In genomic region chr16:87382023-87382785, GRCh38 we compare ENCODE assay signal across 1 cellular context.
A peak's percentile ranks its signal among the peaks of the same experiment; 100 is the strongest.
TF ChIP-seq lines count a peak whose summit lies in the region.

No MANE protein-coding gene starts in this region.

TF ChIP-seq in HepG2, 621 proteins besides CTCF, POLR2A, EP300 and RAD21 (continued from another document and continues in another):
- TF ChIP-seq HNRNPK (IDR thresholded peaks at IDR 0.05; ENCODE audit: low read depth, low read length, poor library complexity, severe bottlenecking) = peak; percentile 14
- TF ChIP-seq MLX (CRISPR knock-in tag; IDR thresholded peaks at IDR 0.05) = peak; percentile 91
- TF ChIP-seq PHF21A (CRISPR knock-in tag; IDR thresholded peaks at IDR 0.05) = peak; percentile 92
- no peak for TF ChIP-seq RAD51 (IDR thresholded peaks at IDR 0.05; ENCODE audit: borderline replicate concordance)
- no peak for TF ChIP-seq ZFYVE20 (CRISPR knock-in tag; IDR thresholded peaks at IDR 0.05; ENCODE audit: borderline replicate concordance, low read depth)
- no peak for TF ChIP-seq ZNF432 (CRISPR knock-in tag; IDR thresholded peaks at IDR 0.05; ENCODE audit: borderline replicate concordance)
- no peak for TF ChIP-seq ZNF850 (CRISPR knock-in tag; conservative IDR thresholded peaks at IDR 0.05)
- TF ChIP-seq, protein P1, sequence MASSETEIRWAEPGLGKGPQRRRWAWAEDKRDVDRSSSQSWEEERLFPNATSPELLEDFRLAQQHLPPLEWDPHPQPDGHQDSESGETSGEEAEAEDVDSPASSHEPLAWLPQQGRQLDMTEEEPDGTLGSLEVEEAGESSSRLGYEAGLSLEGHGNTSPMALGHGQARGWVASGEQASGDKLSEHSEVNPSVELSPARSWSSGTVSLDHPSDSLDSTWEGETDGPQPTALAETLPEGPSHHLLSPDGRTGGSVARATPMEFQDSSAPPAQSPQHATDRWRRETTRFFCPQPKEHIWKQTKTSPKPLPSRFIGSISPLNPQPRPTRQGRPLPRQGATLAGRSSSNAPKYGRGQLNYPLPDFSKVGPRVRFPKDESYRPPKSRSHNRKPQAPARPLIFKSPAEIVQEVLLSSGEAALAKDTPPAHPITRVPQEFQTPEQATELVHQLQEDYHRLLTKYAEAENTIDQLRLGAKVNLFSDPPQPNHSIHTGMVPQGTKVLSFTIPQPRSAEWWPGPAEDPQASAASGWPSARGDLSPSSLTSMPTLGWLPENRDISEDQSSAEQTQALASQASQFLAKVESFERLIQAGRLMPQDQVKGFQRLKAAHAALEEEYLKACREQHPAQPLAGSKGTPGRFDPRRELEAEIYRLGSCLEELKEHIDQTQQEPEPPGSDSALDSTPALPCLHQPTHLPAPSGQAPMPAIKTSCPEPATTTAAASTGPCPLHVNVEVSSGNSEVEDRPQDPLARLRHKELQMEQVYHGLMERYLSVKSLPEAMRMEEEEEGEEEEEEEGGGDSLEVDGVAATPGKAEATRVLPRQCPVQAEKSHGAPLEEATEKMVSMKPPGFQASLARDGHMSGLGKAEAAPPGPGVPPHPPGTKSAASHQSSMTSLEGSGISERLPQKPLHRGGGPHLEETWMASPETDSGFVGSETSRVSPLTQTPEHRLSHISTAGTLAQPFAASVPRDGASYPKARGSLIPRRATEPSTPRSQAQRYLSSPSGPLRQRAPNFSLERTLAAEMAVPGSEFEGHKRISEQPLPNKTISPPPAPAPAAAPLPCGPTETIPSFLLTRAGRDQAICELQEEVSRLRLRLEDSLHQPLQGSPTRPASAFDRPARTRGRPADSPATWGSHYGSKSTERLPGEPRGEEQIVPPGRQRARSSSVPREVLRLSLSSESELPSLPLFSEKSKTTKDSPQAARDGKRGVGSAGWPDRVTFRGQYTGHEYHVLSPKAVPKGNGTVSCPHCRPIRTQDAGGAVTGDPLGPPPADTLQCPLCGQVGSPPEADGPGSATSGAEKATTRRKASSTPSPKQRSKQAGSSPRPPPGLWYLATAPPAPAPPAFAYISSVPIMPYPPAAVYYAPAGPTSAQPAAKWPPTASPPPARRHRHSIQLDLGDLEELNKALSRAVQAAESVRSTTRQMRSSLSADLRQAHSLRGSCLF (CRISPR knock-in tag; IDR thresholded peaks at IDR 0.05; ENCODE audit: borderline replicate concordance) = no peak
- peak; percentile 34; the same call in 1 of the 2 replicates for TF ChIP-seq ZZZ3 (CRISPR knock-in tag; IDR thresholded peaks at IDR 0.05; ENCODE audit: borderline replicate concordance)
- TF ChIP-seq ZNF589 (CRISPR knock-in tag; conservative IDR thresholded peaks at IDR 0.05) = 0 out of 2 replicates have a peak, but pooled peaks have one; percentile 25
- peak; percentile 32; the same call in 1 of the 2 replicates for TF ChIP-seq AKAP8 (CRISPR knock-in tag; IDR thresholded peaks at IDR 0.05)
- TF ChIP-seq RXRB (CRISPR knock-in tag; IDR thresholded peaks at IDR 0.05; ENCODE audit: borderline replicate concordance) = peak; percentile 98
- TF ChIP-seq ESRRA (CRISPR knock-in tag; IDR thresholded peaks at IDR 0.05; ENCODE audit: low read depth) = peak; percentile 79
- TF ChIP-seq HDAC2 (CRISPR knock-in tag; IDR thresholded peaks at IDR 0.05) = peak; percentile 93
- peak; percentile 61; the same call in 1 of the 2 replicates for TF ChIP-seq AHR (CRISPR knock-in tag; IDR thresholded peaks at IDR 0.05)
- TF ChIP-seq, protein P2, sequence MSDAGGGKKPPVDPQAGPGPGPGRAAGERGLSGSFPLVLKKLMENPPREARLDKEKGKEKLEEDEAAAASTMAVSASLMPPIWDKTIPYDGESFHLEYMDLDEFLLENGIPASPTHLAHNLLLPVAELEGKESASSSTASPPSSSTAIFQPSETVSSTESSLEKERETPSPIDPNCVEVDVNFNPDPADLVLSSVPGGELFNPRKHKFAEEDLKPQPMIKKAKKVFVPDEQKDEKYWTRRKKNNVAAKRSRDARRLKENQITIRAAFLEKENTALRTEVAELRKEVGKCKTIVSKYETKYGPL (CRISPR knock-in tag; IDR thresholded peaks at IDR 0.05) = peak; percentile 63
- peak; percentile 78; the same call in 1 of the 2 replicates for TF ChIP-seq ZNF710 (CRISPR knock-in tag; IDR thresholded peaks at IDR 0.05; ENCODE audit: borderline replicate concordance)
- TF ChIP-seq MZF1 (CRISPR knock-in tag; IDR thresholded peaks at IDR 0.05; ENCODE audit: borderline replicate concordance) = 0 out of 2 replicates have a peak, but pooled peaks have one; percentile 13
- TF ChIP-seq GABPB1 (CRISPR knock-in tag; IDR thresholded peaks at IDR 0.05) = peak; percentile 54
- no peak; the same call in 1 of the 2 replicates for TF ChIP-seq ZNF501 (CRISPR knock-in tag; IDR thresholded peaks at IDR 0.05)
- peak; percentile 98 for TF ChIP-seq TBX3 (IDR thresholded peaks at IDR 0.05; ENCODE audit: borderline replicate concordance)
- peak; percentile 94 for TF ChIP-seq SOX13 (IDR thresholded peaks at IDR 0.05)
- peak in 1 of 2 experiments; percentile 95; a peak in 2 of 4 replicates for TF ChIP-seq SOX13 (CRISPR knock-in tag; conservative IDR thresholded peaks at IDR 0.05 in 1 of 2, IDR thresholded peaks at IDR 0.05 in 1 of 2)
- TF ChIP-seq HOXA7 (CRISPR knock-in tag; IDR thresholded peaks at IDR 0.05) = no peak
- TF ChIP-seq ZFP41 (CRISPR knock-in tag; IDR thresholded peaks at IDR 0.05; ENCODE audit: borderline replicate concordance) = no peak
- TF ChIP-seq FOXO4 (CRISPR knock-in tag; conservative IDR thresholded peaks at IDR 0.05) = no peak
- no peak for TF ChIP-seq PLRG1 (conservative IDR thresholded peaks at IDR 0.05)
- TF ChIP-seq, protein P3, sequence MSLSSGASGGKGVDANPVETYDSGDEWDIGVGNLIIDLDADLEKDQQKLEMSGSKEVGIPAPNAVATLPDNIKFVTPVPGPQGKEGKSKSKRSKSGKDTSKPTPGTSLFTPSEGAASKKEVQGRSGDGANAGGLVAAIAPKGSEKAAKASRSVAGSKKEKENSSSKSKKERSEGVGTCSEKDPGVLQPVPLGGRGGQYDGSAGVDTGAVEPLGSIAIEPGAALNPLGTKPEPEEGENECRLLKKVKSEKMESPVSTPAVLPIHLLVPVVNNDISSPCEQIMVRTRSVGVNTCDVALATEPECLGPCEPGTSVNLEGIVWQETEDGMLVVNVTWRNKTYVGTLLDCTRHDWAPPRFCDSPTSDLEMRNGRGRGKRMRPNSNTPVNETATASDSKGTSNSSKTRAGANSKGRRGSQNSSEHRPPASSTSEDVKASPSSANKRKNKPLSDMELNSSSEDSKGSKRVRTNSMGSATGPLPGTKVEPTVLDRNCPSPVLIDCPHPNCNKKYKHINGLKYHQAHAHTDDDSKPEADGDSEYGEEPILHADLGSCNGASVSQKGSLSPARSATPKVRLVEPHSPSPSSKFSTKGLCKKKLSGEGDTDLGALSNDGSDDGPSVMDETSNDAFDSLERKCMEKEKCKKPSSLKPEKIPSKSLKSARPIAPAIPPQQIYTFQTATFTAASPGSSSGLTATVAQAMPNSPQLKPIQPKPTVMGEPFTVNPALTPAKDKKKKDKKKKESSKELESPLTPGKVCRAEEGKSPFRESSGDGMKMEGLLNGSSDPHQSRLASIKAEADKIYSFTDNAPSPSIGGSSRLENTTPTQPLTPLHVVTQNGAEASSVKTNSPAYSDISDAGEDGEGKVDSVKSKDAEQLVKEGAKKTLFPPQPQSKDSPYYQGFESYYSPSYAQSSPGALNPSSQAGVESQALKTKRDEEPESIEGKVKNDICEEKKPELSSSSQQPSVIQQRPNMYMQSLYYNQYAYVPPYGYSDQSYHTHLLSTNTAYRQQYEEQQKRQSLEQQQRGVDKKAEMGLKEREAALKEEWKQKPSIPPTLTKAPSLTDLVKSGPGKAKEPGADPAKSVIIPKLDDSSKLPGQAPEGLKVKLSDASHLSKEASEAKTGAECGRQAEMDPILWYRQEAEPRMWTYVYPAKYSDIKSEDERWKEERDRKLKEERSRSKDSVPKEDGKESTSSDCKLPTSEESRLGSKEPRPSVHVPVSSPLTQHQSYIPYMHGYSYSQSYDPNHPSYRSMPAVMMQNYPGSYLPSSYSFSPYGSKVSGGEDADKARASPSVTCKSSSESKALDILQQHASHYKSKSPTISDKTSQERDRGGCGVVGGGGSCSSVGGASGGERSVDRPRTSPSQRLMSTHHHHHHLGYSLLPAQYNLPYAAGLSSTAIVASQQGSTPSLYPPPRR (CRISPR knock-in tag; IDR thresholded peaks at IDR 0.05; ENCODE audit: borderline replicate concordance) = peak; percentile 99
- TF ChIP-seq, protein P4, sequence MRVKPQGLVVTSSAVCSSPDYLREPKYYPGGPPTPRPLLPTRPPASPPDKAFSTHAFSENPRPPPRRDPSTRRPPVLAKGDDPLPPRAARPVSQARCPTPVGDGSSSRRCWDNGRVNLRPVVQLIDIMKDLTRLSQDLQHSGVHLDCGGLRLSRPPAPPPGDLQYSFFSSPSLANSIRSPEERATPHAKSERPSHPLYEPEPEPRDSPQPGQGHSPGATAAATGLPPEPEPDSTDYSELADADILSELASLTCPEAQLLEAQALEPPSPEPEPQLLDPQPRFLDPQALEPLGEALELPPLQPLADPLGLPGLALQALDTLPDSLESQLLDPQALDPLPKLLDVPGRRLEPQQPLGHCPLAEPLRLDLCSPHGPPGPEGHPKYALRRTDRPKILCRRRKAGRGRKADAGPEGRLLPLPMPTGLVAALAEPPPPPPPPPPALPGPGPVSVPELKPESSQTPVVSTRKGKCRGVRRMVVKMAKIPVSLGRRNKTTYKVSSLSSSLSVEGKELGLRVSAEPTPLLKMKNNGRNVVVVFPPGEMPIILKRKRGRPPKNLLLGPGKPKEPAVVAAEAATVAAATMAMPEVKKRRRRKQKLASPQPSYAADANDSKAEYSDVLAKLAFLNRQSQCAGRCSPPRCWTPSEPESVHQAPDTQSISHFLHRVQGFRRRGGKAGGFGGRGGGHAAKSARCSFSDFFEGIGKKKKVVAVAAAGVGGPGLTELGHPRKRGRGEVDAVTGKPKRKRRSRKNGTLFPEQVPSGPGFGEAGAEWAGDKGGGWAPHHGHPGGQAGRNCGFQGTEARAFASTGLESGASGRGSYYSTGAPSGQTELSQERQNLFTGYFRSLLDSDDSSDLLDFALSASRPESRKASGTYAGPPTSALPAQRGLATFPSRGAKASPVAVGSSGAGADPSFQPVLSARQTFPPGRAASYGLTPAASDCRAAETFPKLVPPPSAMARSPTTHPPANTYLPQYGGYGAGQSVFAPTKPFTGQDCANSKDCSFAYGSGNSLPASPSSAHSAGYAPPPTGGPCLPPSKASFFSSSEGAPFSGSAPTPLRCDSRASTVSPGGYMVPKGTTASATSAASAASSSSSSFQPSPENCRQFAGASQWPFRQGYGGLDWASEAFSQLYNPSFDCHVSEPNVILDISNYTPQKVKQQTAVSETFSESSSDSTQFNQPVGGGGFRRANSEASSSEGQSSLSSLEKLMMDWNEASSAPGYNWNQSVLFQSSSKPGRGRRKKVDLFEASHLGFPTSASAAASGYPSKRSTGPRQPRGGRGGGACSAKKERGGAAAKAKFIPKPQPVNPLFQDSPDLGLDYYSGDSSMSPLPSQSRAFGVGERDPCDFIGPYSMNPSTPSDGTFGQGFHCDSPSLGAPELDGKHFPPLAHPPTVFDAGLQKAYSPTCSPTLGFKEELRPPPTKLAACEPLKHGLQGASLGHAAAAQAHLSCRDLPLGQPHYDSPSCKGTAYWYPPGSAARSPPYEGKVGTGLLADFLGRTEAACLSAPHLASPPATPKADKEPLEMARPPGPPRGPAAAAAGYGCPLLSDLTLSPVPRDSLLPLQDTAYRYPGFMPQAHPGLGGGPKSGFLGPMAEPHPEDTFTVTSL (CRISPR knock-in tag; IDR thresholded peaks at IDR 0.05; ENCODE audit: borderline replicate concordance) = peak; percentile 93; the same call in 1 of the 2 replicates
- no peak for TF ChIP-seq ZUFSP (CRISPR knock-in tag; IDR thresholded peaks at IDR 0.05; ENCODE audit: borderline replicate concordance)
- peak; percentile 73 for TF ChIP-seq CEBPG (CRISPR knock-in tag; IDR thresholded peaks at IDR 0.05)
- TF ChIP-seq ZNF768 (CRISPR knock-in tag; IDR thresholded peaks at IDR 0.05) = no peak
